Comparison of ENCODE assay signal across 22 cellular contexts in the genomic region with DNA sequence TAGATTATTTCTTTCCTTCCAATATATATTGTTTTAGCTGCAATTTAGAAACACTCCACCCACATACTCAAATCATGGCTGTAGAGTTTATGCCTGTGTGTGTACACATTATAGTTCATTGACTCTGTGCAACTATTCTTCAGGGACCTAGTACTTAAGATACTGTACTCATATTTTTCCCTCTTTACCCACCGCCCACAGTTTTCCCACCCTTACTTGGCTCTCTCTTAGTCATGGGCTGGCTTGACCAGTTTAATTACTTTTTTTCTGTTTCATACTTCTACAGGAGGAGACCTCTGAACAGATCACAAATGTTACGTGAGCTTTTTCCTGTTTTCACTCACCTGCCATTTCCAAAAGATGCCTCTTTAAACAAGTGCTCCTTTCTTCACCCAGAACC. TPM values are rescaled to one million over a fixed set of nuclear protein-coding genes. Genes with fewer than 3 reads are reported as not detected.
DNase-seq lines count a peak whose midpoint lies in the region; ATAC-seq and TF ChIP-seq lines count a peak whose summit lies in the region.
"Had no signal": no experiment of that assay in that cellular context is flagged by ENCODE, and none has a peak within 500 bp of the region (broad histone marks: within the 10 kb centered on the region; RNA-seq: fewer than 3 reads in every experiment).

No MANE protein-coding gene starts in this region.

- CTCF ChIA-PET in CD8-positive, alpha-beta T cell (lab: Charles Lee), result no interaction called here
- CTCF ChIA-PET in WTC11 (lab: Charles Lee), result interaction anchor here (1.7 to 3.7 kb wide), 3 partner anchors 20 to 134 kb away, joined by 4 to 65 read pairs (median 8); no protein-coding TSS in a partner anchor

- POLR2A ChIA-PET in CD8-positive, alpha-beta T cell (lab: Charles Lee), result no interaction called here
- POLR2A ChIA-PET in WTC11 (lab: Charles Lee), result no interaction called here

- no peak overlapping the region for H3K4me3 ChIP-seq in ACC112 (ENCODE audit: low read depth, low read length)
- H3K4me3 ChIP-seq in CD8-positive, alpha-beta T cell (ENCODE audit: low read depth, low read length), result no peak overlapping the region
- H3K4me3 ChIP-seq: HAP-1, MG63 had no signal

- H3K4me1 ChIP-seq in ACC112 (ENCODE audit: control insufficient read depth, insufficient read depth, low read length, unreplicated experiment), result peaks cover 64% of the 10 kb centered on the region
- peaks cover 20% of the 10 kb centered on the region for H3K4me1 ChIP-seq in CD8-positive, alpha-beta T cell (ENCODE audit: insufficient read depth, low read length)
- H3K4me1 ChIP-seq: HAP-1 had no signal

- no peak for TF ChIP-seq CTCF in CD8-positive, alpha-beta T cell (IDR thresholded peaks at IDR 0.05)
- no peak for TF ChIP-seq CTCF in brain (conservative IDR thresholded peaks at IDR 0.05)
- TF ChIP-seq CTCF in WTC11 (IDR thresholded peaks at IDR 0.05), result no peak

- no peaks in the 10 kb centered on the region for H3K79me2 ChIP-seq in ACC112 (ENCODE audit: control insufficient read depth, insufficient read depth, low read length, unreplicated experiment)
- H3K79me2 ChIP-seq: parathyroid adenoma had no signal

- peak overlapping the region; percentile 37 for H3K27ac Mint-ChIP-seq in CD8-positive, alpha-beta T cell
- H3K27ac Mint-ChIP-seq in brain (peak overlapping the region in 3 of 5 experiments; percentile 11 to 84 (median 65)), WTC11 (no peak overlapping the region)
- H3K27ac Mint-ChIP-seq: activated CD4-positive, alpha-beta T cell treated with anti-CD3 and anti-CD28 coated beads for 36 hours; activated naive CD4-positive, alpha-beta T cell treated with anti-CD3 and anti-CD28 coated beads, Interleukin-2, amount 50 U/mL, for 24 hours had no signal

- intact Hi-C loops in CD8-positive, alpha-beta T cell (cut with DNase I, micrococcal nuclease), result loop anchor here in 1 of 2 experiments (10.0 kb wide), 1 partner anchor 59 kb away; no protein-coding TSS in a partner anchor

- ATAC-seq in CD8-positive, alpha-beta T cell, result no peak
- ATAC-seq in HG03280 (IDR thresholded peaks at IDR 0.05; ENCODE audit: unreplicated experiment) (no peak), WTC11 (no peak)
- ATAC-seq: activated CD4-positive, alpha-beta T cell treated with anti-CD3 and anti-CD28 coated beads for 36 hours; stimulated activated naive CD8-positive, alpha-beta T cell treated with anti-CD3 and anti-CD28 coated beads, Interleukin-15, Interleukin-2, amounts not matched to agents 100 U/mL and 50 U/mL, for 24 hours had no signal

- no peak for DNase-seq in CD8-positive, alpha-beta T cell
- DNase-seq in renal cortical epithelial cell (ENCODE audit: low read depth) (peak; percentile 52), AG08395 (ENCODE audit: low spot score) (no peak), CD1c-positive myeloid dendritic cell (ENCODE audit: extremely low spot score) (no peak), WTC11 (ENCODE audit: low spot score) (no peak)
- DNase-seq: activated CD4-positive, alpha-beta T cell treated with anti-CD3 and anti-CD28 coated beads for 36 hours; activated CD8-positive, alpha-beta memory T cell treated with anti-CD3 and anti-CD28 coated beads, Interleukin-2, amount 50 U/mL, for 48 hours; AML-193; central memory CD4-positive, alpha-beta T cell; effector CD8-positive, alpha-beta T cell; hypothalamus; MG63; NCI-H2029; NCI-H446 treated with DMSO at 0.1 percent for 48 hours; stimulated activated CD4-positive, alpha-beta T cell treated with anti-CD3 and anti-CD28 coated beads, Interleukin-12 subunit alpha, Interleukin-12 subunit beta, amount 100 ng/mL, for 4 hours; stimulated activated naive CD8-positive, alpha-beta T cell treated with anti-CD3 and anti-CD28 coated beads, Interleukin-15, Interleukin-2, amounts not matched to agents 100 U/mL and 50 U/mL, for 24 hours had no signal

- no peak overlapping the region for H2AFZ ChIP-seq in ACC112 (ENCODE audit: low read length, unreplicated experiment)
- H2AFZ ChIP-seq: parathyroid adenoma had no signal

- no peaks in the 10 kb centered on the region; the same call in 1 of the 2 replicates for H3K36me3 ChIP-seq in ACC112 (ENCODE audit: insufficient read depth, low read length)
- peaks cover 19% of the 10 kb centered on the region for H3K36me3 ChIP-seq in CD8-positive, alpha-beta T cell (ENCODE audit: insufficient read depth, low read length)

- no peaks in the 10 kb centered on the region for H3K27me3 ChIP-seq in ACC112 (ENCODE audit: insufficient read depth, low read length)
- H3K27me3 ChIP-seq in CD8-positive, alpha-beta T cell (ENCODE audit: insufficient read depth, low read length), result no peaks in the 10 kb centered on the region
- H3K27me3 ChIP-seq: MG63 had no signal

- peak overlapping the region; percentile 75 for H3K27ac ChIP-seq in ACC112 (ENCODE audit: low read depth, low read length)
- no peak overlapping the region for H3K27ac ChIP-seq in CD8-positive, alpha-beta T cell (ENCODE audit: low read depth, low read length)

- H3K4me1 Mint-ChIP-seq in CD8-positive, alpha-beta T cell (ENCODE audit: low read depth), result peaks cover 23% of the 10 kb centered on the region
- H3K4me1 Mint-ChIP-seq in brain (no peaks in the 10 kb centered on the region), WTC11 (peaks cover 5% of the 10 kb centered on the region)

- H3K4me3 Mint-ChIP-seq in CD8-positive, alpha-beta T cell, result no peak overlapping the region
- H3K4me3 Mint-ChIP-seq in brain (no peak overlapping the region), WTC11 (no peak overlapping the region)
- H3K4me3 Mint-ChIP-seq: activated CD4-positive, alpha-beta T cell treated with anti-CD3 and anti-CD28 coated beads for 36 hours; activated naive CD4-positive, alpha-beta T cell treated with anti-CD3 and anti-CD28 coated beads, Interleukin-2, amount 50 U/mL, for 24 hours had no signal

- H3K9me3 Mint-ChIP-seq in CD8-positive, alpha-beta T cell, result no peaks in the 10 kb centered on the region
- H3K9me3 Mint-ChIP-seq in brain (no peaks in the 10 kb centered on the region), WTC11 (no peaks in the 10 kb centered on the region)
- H3K9me3 Mint-ChIP-seq: activated naive CD4-positive, alpha-beta T cell treated with anti-CD3 and anti-CD28 coated beads, Interleukin-2, amount 50 U/mL, for 24 hours had no signal

- peaks cover 71% of the 10 kb centered on the region for H3K36me3 Mint-ChIP-seq in CD8-positive, alpha-beta T cell
- peaks cover 41% of the 10 kb centered on the region for H3K36me3 Mint-ChIP-seq in brain
- no peaks in the 10 kb centered on the region for H3K36me3 Mint-ChIP-seq in WTC11

- H3K27me3 Mint-ChIP-seq in CD8-positive, alpha-beta T cell (ENCODE audit: low read depth), result no peaks in the 10 kb centered on the region
- H3K27me3 Mint-ChIP-seq in brain, result no peaks in the 10 kb centered on the region
- no peaks in the 10 kb centered on the region for H3K27me3 Mint-ChIP-seq in WTC11 (ENCODE audit: low read depth)
- H3K27me3 Mint-ChIP-seq: activated CD4-positive, alpha-beta T cell treated with anti-CD3 and anti-CD28 coated beads for 36 hours; activated naive CD4-positive, alpha-beta T cell treated with anti-CD3 and anti-CD28 coated beads, Interleukin-2, amount 50 U/mL, for 24 hours had no signal

- H3K9me3 ChIP-seq in CD8-positive, alpha-beta T cell (ENCODE audit: low read length), result no peaks in the 10 kb centered on the region
- H3K9me3 ChIP-seq: HAP-1, MG63 had no signal

TF ChIP-seq in WTC11, 78 proteins besides CTCF, POLR2A, EP300 and RAD21 (continues in another document):
- no peak for TF ChIP-seq FOXP1 (CRISPR knock-in tag; IDR thresholded peaks at IDR 0.05; ENCODE audit: borderline replicate concordance)
- no peak for TF ChIP-seq CREB1 (CRISPR knock-in tag; IDR thresholded peaks at IDR 0.05)
- TF ChIP-seq, protein P1, sequence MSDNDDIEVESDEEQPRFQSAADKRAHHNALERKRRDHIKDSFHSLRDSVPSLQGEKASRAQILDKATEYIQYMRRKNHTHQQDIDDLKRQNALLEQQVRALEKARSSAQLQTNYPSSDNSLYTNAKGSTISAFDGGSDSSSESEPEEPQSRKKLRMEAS (CRISPR knock-in tag; IDR thresholded peaks at IDR 0.05), result no peak
- no peak for TF ChIP-seq TEAD4 (CRISPR knock-in tag; IDR thresholded peaks at IDR 0.05)
- no peak for TF ChIP-seq GABPB1 (CRISPR knock-in tag; IDR thresholded peaks at IDR 0.05)
- no peak for TF ChIP-seq RORB (CRISPR knock-in tag; IDR thresholded peaks at IDR 0.05)
- TF ChIP-seq FOXK1 (CRISPR knock-in tag; IDR thresholded peaks at IDR 0.05), result no peak
- TF ChIP-seq NR2C2 (CRISPR knock-in tag; IDR thresholded peaks at IDR 0.05), result no peak
- no peak for TF ChIP-seq ZNF416 (CRISPR knock-in tag; IDR thresholded peaks at IDR 0.05)
- no peak for TF ChIP-seq ETV6 (CRISPR knock-in tag; IDR thresholded peaks at IDR 0.05)
- TF ChIP-seq, protein P2, sequence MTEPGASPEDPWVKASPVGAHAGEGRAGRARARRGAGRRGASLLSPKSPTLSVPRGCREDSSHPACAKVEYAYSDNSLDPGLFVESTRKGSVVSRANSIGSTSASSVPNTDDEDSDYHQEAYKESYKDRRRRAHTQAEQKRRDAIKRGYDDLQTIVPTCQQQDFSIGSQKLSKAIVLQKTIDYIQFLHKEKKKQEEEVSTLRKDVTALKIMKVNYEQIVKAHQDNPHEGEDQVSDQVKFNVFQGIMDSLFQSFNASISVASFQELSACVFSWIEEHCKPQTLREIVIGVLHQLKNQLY (CRISPR knock-in tag; IDR thresholded peaks at IDR 0.05), result no peak
- TF ChIP-seq, protein P3, sequence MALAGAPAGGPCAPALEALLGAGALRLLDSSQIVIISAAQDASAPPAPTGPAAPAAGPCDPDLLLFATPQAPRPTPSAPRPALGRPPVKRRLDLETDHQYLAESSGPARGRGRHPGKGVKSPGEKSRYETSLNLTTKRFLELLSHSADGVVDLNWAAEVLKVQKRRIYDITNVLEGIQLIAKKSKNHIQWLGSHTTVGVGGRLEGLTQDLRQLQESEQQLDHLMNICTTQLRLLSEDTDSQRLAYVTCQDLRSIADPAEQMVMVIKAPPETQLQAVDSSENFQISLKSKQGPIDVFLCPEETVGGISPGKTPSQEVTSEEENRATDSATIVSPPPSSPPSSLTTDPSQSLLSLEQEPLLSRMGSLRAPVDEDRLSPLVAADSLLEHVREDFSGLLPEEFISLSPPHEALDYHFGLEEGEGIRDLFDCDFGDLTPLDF (CRISPR knock-in tag; IDR thresholded peaks at IDR 0.05), result no peak

RNA-seq across cellular contexts. Expression of gene C6orf89, which starts 30.4 kb away (rescaled TPM):
- 10 to 100 TPM; 22.2 TPM for total RNA-seq in CD8-positive, alpha-beta T cell
- 72.4 TPM for polyA plus RNA-seq in brain (ENCODE audit: insufficient read depth, low read depth, low replicate concordance)
- 41.5 and 48.2 TPM in 2 replicates for total RNA-seq in renal cortical epithelial cell
- 13.2 to 15.6 TPM (median 15.0 TPM) in 3 replicates for total RNA-seq in WTC11 (2021)

RNA-seq across cellular contexts. Expression of gene PI16, which starts 38.4 kb away (rescaled TPM):
- under 1 TPM; 0.24 to 0.42 TPM for total RNA-seq in CD8-positive, alpha-beta T cell
- 9.0 TPM for polyA plus RNA-seq in brain (ENCODE audit: insufficient read depth, low read depth, low replicate concordance)
- total RNA-seq in renal cortical epithelial cell (not detected in 2 replicates), WTC11 (2021) (0.09 to 0.17 TPM in 2 of 3 replicates, not detected in the other)

RNA-seq across cellular contexts. Expression of gene PPIL1, which starts 41.6 kb away (rescaled TPM):
- total RNA-seq in CD8-positive, alpha-beta T cell, result 1 to 10 TPM; 2.4 TPM
- polyA plus RNA-seq in brain (ENCODE audit: insufficient read depth, low read depth, low replicate concordance), result 36.9 TPM
- 29.6 and 50.5 TPM in 2 replicates for total RNA-seq in renal cortical epithelial cell
- total RNA-seq in WTC11 (2021), result 64.2 to 69.8 TPM (median 66.6 TPM) in 3 replicates
